ENCODE assay signal across 1 cellular context in the genomic region with DNA sequence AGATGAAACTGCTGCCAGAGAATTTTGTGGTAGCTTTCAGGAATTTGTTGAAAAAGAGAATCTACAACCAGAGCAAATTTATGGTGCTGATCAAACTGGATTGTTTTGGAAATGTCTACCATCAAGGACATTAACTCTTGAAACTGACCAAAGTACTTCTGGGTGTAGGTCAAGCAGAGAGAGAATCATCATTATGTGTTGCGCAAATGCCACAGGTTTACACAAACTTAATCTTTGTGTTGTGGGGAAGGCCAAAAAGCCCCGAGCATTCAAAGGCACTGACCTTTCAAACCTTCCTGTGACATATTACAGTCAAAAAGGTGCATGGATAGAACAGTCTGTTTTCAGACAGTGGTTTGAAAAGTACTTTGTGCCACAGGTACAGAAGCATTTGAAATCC.
A peak's percentile ranks its signal among the peaks of the same experiment; 100 is the strongest.
TF ChIP-seq lines count a peak whose summit lies in the region.

No MANE protein-coding gene starts in this region.

TF ChIP-seq in HepG2, 621 proteins besides CTCF, POLR2A, EP300 and RAD21 (continued from another document):
- no peak for TF ChIP-seq ZNF407 (CRISPR knock-in tag; IDR thresholded peaks at IDR 0.05; ENCODE audit: not compliant biosample characterization)
- peak; percentile 91 for TF ChIP-seq FOXJ3 (CRISPR knock-in tag; IDR thresholded peaks at IDR 0.05; ENCODE audit: borderline replicate concordance)
- TF ChIP-seq ESRRA (CRISPR knock-in tag; IDR thresholded peaks at IDR 0.05; ENCODE audit: low read depth) = peak; percentile 59; the same call in 1 of the 2 replicates
- TF ChIP-seq, protein P1, sequence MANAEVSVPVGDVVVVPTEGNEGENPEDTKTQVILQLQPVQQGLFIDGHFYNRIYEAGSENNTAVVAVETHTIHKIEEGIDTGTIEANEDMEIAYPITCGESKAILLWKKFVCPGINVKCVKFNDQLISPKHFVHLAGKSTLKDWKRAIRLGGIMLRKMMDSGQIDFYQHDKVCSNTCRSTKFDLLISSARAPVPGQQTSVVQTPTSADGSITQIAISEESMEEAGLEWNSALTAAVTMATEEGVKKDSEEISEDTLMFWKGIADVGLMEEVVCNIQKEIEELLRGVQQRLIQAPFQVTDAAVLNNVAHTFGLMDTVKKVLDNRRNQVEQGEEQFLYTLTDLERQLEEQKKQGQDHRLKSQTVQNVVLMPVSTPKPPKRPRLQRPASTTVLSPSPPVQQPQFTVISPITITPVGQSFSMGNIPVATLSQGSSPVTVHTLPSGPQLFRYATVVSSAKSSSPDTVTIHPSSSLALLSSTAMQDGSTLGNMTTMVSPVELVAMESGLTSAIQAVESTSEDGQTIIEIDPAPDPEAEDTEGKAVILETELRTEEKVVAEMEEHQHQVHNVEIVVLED (CRISPR knock-in tag; IDR thresholded peaks at IDR 0.05; ENCODE audit: borderline replicate concordance) = 0 out of 2 replicates have a peak, but pooled peaks have one; percentile 22
- TF ChIP-seq ZSCAN29 (CRISPR knock-in tag; conservative IDR thresholded peaks at IDR 0.05) = no peak
- TF ChIP-seq FOXK1 (CRISPR knock-in tag; IDR thresholded peaks at IDR 0.05; ENCODE audit: borderline replicate concordance, low read depth) = peak; percentile 61; the same call in 1 of the 2 replicates
